Comparison of ENCODE assay signal across 9 cellular contexts in the genomic region with DNA sequence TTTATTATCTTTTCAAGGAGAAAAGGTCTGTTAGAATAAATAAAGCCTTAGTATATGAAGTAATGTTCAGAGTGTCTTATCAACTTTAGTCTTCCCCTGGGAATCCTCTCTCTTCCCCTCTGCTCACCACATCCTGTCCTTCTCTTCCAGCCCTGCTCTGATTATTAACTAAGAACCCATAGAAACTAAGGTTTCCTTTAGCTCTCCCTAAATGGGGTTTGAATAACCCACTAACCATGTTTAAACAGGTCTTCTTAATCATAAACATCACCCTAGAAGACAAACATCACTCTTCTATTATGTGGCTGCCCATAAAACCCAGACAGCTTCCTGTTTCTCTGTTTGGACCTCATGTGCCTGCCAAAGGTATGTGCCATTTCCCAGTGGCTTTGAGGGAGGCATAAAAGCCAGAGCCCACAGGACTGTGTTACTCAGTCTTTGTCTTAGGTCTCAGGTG. TPM values are rescaled to one million over a fixed set of nuclear protein-coding genes. Genes with fewer than 3 reads are reported as not detected.
A peak's percentile ranks its signal among the peaks of the same experiment; 100 is the strongest.
DNase-seq lines count a peak whose midpoint lies in the region; ATAC-seq and TF ChIP-seq lines count a peak whose summit lies in the region.
"Had no signal": no experiment of that assay in that cellular context is flagged by ENCODE, and none has a peak within 500 bp of the region (broad histone marks: within the 10 kb centered on the region; RNA-seq: fewer than 3 reads in every experiment).

No MANE protein-coding gene starts in this region.

- H3K36me3 Mint-ChIP-seq in natural killer cell, result no peaks in the 10 kb centered on the region

- DNase-seq in SW480 (ENCODE audit: low spot score) (peak; percentile 78), natural killer cell (no peak), HUDEP-2 (lab: John Stamatoyannopoulos, UW; ENCODE audit: unreplicated experiment in 76 of 76) (no peak), GM10248 (ENCODE audit: extremely low spot score) (no peak), inferior parietal cortex (ENCODE audit: extremely low spot score) (no peak)
- DNase-seq: left lung, NCI-H774 had no signal

- CTCF ChIA-PET in GM10248 (lab: Yijun Ruan, JAX), result no interaction called here

- peak overlapping the region; percentile 39 to 78 for H3K27ac Mint-ChIP-seq in natural killer cell

- peak overlapping the region; percentile 76 for H3K4me3 Mint-ChIP-seq in natural killer cell

- POLR2A ChIA-PET in GM10248 (lab: Yijun Ruan, JAX), result no interaction called here

- TF ChIP-seq CTCF in natural killer cell (IDR thresholded peaks at IDR 0.05) (no peak), GM10248 (IDR thresholded peaks at IDR 0.05; ENCODE audit: control extremely low read depth, extremely low read depth, low read depth, missing control alignments) (no peak)

- peaks cover 0 to 8% of the 10 kb centered on the region in 2 donors for H3K9me3 Mint-ChIP-seq in natural killer cell

- ATAC-seq in GM18861 (IDR thresholded peaks at IDR 0.05; ENCODE audit: unreplicated experiment) (peak; percentile 89), HG02943 (IDR thresholded peaks at IDR 0.05; ENCODE audit: low read depth, unreplicated experiment) (peak; percentile 63), natural killer cell (peak; percentile 40 to 67 (median 53))
- ATAC-seq: left lung had no signal

- peaks cover 44 to 65% of the 10 kb centered on the region in 2 donors for H3K4me1 Mint-ChIP-seq in natural killer cell

- intact Hi-C loops in natural killer cell (cut with micrococcal nuclease), result loop anchor here (5.0 kb wide), 1 partner anchor 103 kb away; no protein-coding TSS in a partner anchor

- peaks cover 16 to 23% of the 10 kb centered on the region in 2 donors for H3K27me3 Mint-ChIP-seq in natural killer cell (ENCODE audit: low read depth in 2 of 2)

RNA-seq across cellular contexts. Expression of a gene that starts 50.1 kb away (rescaled TPM):
- total RNA-seq in natural killer cell, result 10 to 100 TPM; 21.2 to 51.6 (median 42.2) TPM

RNA-seq across cellular contexts. Expression of a gene that starts 51.4 kb away (rescaled TPM):
- not detected for total RNA-seq in natural killer cell
